1 cellular context compared by ENCODE assay signal in genomic region chr2:169799555-169799954, GRCh38.
TF ChIP-seq lines count a peak whose summit lies in the region.

No MANE protein-coding gene starts in this region.

TF ChIP-seq in GM23338, 12 proteins besides CTCF, POLR2A, EP300 and RAD21 (continued from another document):
- TF ChIP-seq, protein P1, sequence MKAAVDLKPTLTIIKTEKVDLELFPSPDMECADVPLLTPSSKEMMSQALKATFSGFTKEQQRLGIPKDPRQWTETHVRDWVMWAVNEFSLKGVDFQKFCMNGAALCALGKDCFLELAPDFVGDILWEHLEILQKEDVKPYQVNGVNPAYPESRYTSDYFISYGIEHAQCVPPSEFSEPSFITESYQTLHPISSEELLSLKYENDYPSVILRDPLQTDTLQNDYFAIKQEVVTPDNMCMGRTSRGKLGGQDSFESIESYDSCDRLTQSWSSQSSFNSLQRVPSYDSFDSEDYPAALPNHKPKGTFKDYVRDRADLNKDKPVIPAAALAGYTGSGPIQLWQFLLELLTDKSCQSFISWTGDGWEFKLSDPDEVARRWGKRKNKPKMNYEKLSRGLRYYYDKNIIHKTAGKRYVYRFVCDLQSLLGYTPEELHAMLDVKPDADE (IDR thresholded peaks at IDR 0.05), result no peak
- TF ChIP-seq, protein P2, sequence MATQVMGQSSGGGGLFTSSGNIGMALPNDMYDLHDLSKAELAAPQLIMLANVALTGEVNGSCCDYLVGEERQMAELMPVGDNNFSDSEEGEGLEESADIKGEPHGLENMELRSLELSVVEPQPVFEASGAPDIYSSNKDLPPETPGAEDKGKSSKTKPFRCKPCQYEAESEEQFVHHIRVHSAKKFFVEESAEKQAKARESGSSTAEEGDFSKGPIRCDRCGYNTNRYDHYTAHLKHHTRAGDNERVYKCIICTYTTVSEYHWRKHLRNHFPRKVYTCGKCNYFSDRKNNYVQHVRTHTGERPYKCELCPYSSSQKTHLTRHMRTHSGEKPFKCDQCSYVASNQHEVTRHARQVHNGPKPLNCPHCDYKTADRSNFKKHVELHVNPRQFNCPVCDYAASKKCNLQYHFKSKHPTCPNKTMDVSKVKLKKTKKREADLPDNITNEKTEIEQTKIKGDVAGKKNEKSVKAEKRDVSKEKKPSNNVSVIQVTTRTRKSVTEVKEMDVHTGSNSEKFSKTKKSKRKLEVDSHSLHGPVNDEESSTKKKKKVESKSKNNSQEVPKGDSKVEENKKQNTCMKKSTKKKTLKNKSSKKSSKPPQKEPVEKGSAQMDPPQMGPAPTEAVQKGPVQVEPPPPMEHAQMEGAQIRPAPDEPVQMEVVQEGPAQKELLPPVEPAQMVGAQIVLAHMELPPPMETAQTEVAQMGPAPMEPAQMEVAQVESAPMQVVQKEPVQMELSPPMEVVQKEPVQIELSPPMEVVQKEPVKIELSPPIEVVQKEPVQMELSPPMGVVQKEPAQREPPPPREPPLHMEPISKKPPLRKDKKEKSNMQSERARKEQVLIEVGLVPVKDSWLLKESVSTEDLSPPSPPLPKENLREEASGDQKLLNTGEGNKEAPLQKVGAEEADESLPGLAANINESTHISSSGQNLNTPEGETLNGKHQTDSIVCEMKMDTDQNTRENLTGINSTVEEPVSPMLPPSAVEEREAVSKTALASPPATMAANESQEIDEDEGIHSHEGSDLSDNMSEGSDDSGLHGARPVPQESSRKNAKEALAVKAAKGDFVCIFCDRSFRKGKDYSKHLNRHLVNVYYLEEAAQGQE (IDR thresholded peaks at IDR 0.05; ENCODE audit: unreplicated experiment), result no peak
- TF ChIP-seq POLR2AphosphoS5 (IDR thresholded peaks at IDR 0.05; ENCODE audit: low read depth) (no peak), EZH2 (IDR thresholded peaks at IDR 0.05; ENCODE audit: low read depth, unreplicated experiment) (no peak)
